Comparison of ENCODE assay signal across 13 cellular contexts in the genomic region with DNA sequence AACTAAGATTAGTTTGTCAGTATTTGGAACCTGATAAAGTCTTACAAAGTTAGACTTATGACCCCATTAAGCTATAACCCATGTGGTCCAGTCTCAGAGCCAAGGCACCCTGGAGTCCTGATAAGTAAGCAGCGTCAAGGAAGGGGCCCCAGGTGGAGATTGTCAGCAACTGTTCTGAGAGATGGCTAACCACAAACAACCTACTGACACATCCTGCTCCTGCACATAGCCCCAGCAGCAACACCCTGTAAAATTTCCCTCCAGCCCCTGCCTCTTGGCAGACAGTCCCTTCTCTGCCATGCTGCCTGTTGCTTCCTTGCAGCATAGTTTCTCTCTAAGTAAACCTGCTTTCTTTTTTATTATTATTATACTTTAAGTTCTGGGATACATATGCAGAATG.
DNase-seq lines count a peak whose midpoint lies in the region; ATAC-seq and TF ChIP-seq lines count a peak whose summit lies in the region.
"Had no signal": no experiment of that assay in that cellular context is flagged by ENCODE, and none has a peak within 500 bp of the region (broad histone marks: within the 10 kb centered on the region; RNA-seq: fewer than 3 reads in every experiment).

No MANE protein-coding gene starts in this region.

- H3K4me3 ChIP-seq in tibial artery = no peak overlapping the region
- H3K4me3 ChIP-seq: lung, upper lobe of right lung had no signal

- no peak overlapping the region for H3K27ac ChIP-seq in tibial artery
- H3K27ac ChIP-seq: upper lobe of right lung had no signal

- no peaks in the 10 kb centered on the region for H3K27me3 Mint-ChIP-seq in activated T-cell treated with anti-CD3 and anti-CD28 coated beads, Interleukin-2, amount 50 U/mL, for 72 hours (ENCODE audit: low read depth)
- H3K27me3 Mint-ChIP-seq in T-helper 17 cell = no peaks in the 10 kb centered on the region
- H3K27me3 Mint-ChIP-seq in natural killer cell treated with Interleukin-12 subunit alpha and Interleukin-12 subunit beta and Interleukin-15 and Interleukin-18, amount 100 ng/mL, for 72 hours = peaks cover 2 to 18% of the 10 kb centered on the region in 2 donors

- no peaks in the 10 kb centered on the region for H3K36me3 ChIP-seq in tibial artery
- H3K36me3 ChIP-seq: upper lobe of right lung had no signal

- no peaks in the 10 kb centered on the region for H3K9me3 ChIP-seq in T-helper 17 cell (ENCODE audit: control insufficient read depth, low read length, poor library complexity, severe bottlenecking)
- no peaks in the 10 kb centered on the region for H3K9me3 ChIP-seq in tibial artery
- H3K9me3 ChIP-seq: upper lobe of right lung had no signal

- DNase-seq in activated T-cell treated with anti-CD3 and anti-CD28 coated beads, Interleukin-2, amount 50 U/mL, for 72 hours = peak; percentile 36 to 49
- no peak for DNase-seq in activated T-cell treated with anti-CD3 and anti-CD28 coated beads, Interleukin-2, amount 50 U/mL, for 1 hour
- no peak for DNase-seq in T-helper 17 cell
- no peak for DNase-seq in natural killer cell treated with Interleukin-12 subunit alpha and Interleukin-12 subunit beta and Interleukin-15 and Interleukin-18, amount 100 ng/mL, for 72 hours (ENCODE audit: low spot score)
- no peak for DNase-seq in NCI-H2107 (lab: John Stamatoyannopoulos, UW)
- no peak for DNase-seq in tibial artery
- DNase-seq in cerebellum (ENCODE audit: low spot score) = no peak
- DNase-seq: cortex of kidney, NCI-H2171, upper lobe of right lung had no signal

- no peaks in the 10 kb centered on the region for H3K36me3 Mint-ChIP-seq in activated T-cell treated with anti-CD3 and anti-CD28 coated beads, Interleukin-2, amount 50 U/mL, for 72 hours (ENCODE audit: insufficient read depth in 2 of 2)
- peaks cover 2% of the 10 kb centered on the region for H3K36me3 Mint-ChIP-seq in T-helper 17 cell (ENCODE audit: low read depth)
- peaks cover 5% of the 10 kb centered on the region for H3K36me3 Mint-ChIP-seq in natural killer cell treated with Interleukin-12 subunit alpha and Interleukin-12 subunit beta and Interleukin-15 and Interleukin-18, amount 100 ng/mL, for 72 hours

- peaks cover 20% of the 10 kb centered on the region for H3K4me1 Mint-ChIP-seq in activated T-cell treated with anti-CD3 and anti-CD28 coated beads, Interleukin-2, amount 50 U/mL, for 72 hours (ENCODE audit: low read depth)
- no peaks in the 10 kb centered on the region for H3K4me1 Mint-ChIP-seq in T-helper 17 cell
- no peaks in the 10 kb centered on the region for H3K4me1 Mint-ChIP-seq in natural killer cell treated with Interleukin-12 subunit alpha and Interleukin-12 subunit beta and Interleukin-15 and Interleukin-18, amount 100 ng/mL, for 72 hours (ENCODE audit: low read depth in 2 of 2)

- no peak overlapping the region for H3K27ac Mint-ChIP-seq in activated T-cell treated with anti-CD3 and anti-CD28 coated beads, Interleukin-2, amount 50 U/mL, for 72 hours
- H3K27ac Mint-ChIP-seq in T-helper 17 cell = no peak overlapping the region
- no peak overlapping the region for H3K27ac Mint-ChIP-seq in natural killer cell treated with Interleukin-12 subunit alpha and Interleukin-12 subunit beta and Interleukin-15 and Interleukin-18, amount 100 ng/mL, for 72 hours

- intact Hi-C loops in tibial artery (cut with DNase I; ENCODE audit: low total_unique reads) = no loop called here

- no peaks in the 10 kb centered on the region for H3K27me3 ChIP-seq in tibial artery
- H3K27me3 ChIP-seq: upper lobe of right lung had no signal

- TF ChIP-seq CTCF in tibial artery (IDR thresholded peaks at IDR 0.05) = no peak

- peaks cover 1 to 2% of the 10 kb centered on the region in 2 donors for H3K9me3 Mint-ChIP-seq in activated T-cell treated with anti-CD3 and anti-CD28 coated beads, Interleukin-2, amount 50 U/mL, for 72 hours
- H3K9me3 Mint-ChIP-seq in natural killer cell treated with Interleukin-12 subunit alpha and Interleukin-12 subunit beta and Interleukin-15 and Interleukin-18, amount 100 ng/mL, for 72 hours = no peaks in the 10 kb centered on the region

- H3K4me3 Mint-ChIP-seq in activated T-cell treated with anti-CD3 and anti-CD28 coated beads, Interleukin-2, amount 50 U/mL, for 72 hours = no peak overlapping the region
- H3K4me3 Mint-ChIP-seq in T-helper 17 cell = no peak overlapping the region
- H3K4me3 Mint-ChIP-seq in natural killer cell treated with Interleukin-12 subunit alpha and Interleukin-12 subunit beta and Interleukin-15 and Interleukin-18, amount 100 ng/mL, for 72 hours = no peak overlapping the region

- H3K4me1 ChIP-seq in tibial artery = peaks cover 0 to 20% (median 10%) of the 10 kb centered on the region in 4 donors
- H3K4me1 ChIP-seq: upper lobe of right lung had no signal

- ATAC-seq in activated T-cell treated with anti-CD3 and anti-CD28 coated beads, Interleukin-2, amount 50 U/mL, for 72 hours (replicated peaks in 1 of 2) = peak; percentile 93 to 95
- ATAC-seq in HG02610 (IDR thresholded peaks at IDR 0.05; ENCODE audit: unreplicated experiment) (peak; percentile 83), T-helper 17 cell (peak; percentile 46)
- peak; percentile 43 for ATAC-seq in natural killer cell treated with Interleukin-12 subunit alpha and Interleukin-12 subunit beta and Interleukin-15 and Interleukin-18, amount 100 ng/mL, for 72 hours
- ATAC-seq: esophagus mucosa, upper lobe of right lung had no signal

Comparison
In these comparisons a context has a peak if more than half of its experiments do, and no peak if none do; other contexts are left out.
1. DNase-seq: peak in activated T-cell treated with anti-CD3 and anti-CD28 coated beads, Interleukin-2, amount 50 U/mL, for 72 hours (2 of 2); none in activated T-cell treated with anti-CD3 and anti-CD28 coated beads, Interleukin-2, amount 50 U/mL, for 1 hour (single experiment), T-helper 17 cell (0 of 3), natural killer cell treated with Interleukin-12 subunit alpha and Interleukin-12 subunit beta and Interleukin-15 and Interleukin-18, amount 100 ng/mL, for 72 hours (single experiment), NCI-H2107 (single experiment), tibial artery (0 of 2) and cerebellum (single experiment).
2. ATAC-seq: peak in every context shown above with its lines; median percentile 94 in activated T-cell treated with anti-CD3 and anti-CD28 coated beads, Interleukin-2, amount 50 U/mL, for 72 hours; 83 in HG02610; 46 in T-helper 17 cell; 43 in natural killer cell treated with Interleukin-12 subunit alpha and Interleukin-12 subunit beta and Interleukin-15 and Interleukin-18, amount 100 ng/mL, for 72 hours.